15 cellular contexts compared by ENCODE assay signal in genomic region chr2:46366675-46367067, GRCh38.
"Had no signal": no experiment of that assay in that cellular context is flagged by ENCODE, and none has a peak within 500 bp of the region (broad histone marks: within the 10 kb centered on the region; RNA-seq: fewer than 3 reads in every experiment).

No MANE protein-coding gene starts in this region.

- H3K4me3 Mint-ChIP-seq: activated naive CD4-positive, alpha-beta T cell treated with anti-CD3 and anti-CD28 coated beads for 36 hours; activated T-helper 17 cell treated with anti-CD3 and anti-CD28 coated beads, Interleukin-2, amount 50 U/mL, for 72 hours; natural killer cell treated with Interleukin-12 subunit alpha and Interleukin-12 subunit beta and Interleukin-15 and Interleukin-18, amount 100 ng/mL, for 72 hours; T-cell had no signal

- H3K27ac ChIP-seq: ascending aorta, esophagus muscularis mucosa, SK-N-MC, tibial artery had no signal

- ATAC-seq: activated T-helper 17 cell treated with anti-CD3 and anti-CD28 coated beads, Interleukin-2, amount 50 U/mL, for 72 hours; natural killer cell treated with Interleukin-12 subunit alpha and Interleukin-12 subunit beta and Interleukin-15 and Interleukin-18, amount 100 ng/mL, for 72 hours; T-cell had no signal

- H3K27me3 Mint-ChIP-seq: activated T-helper 17 cell treated with anti-CD3 and anti-CD28 coated beads, Interleukin-2, amount 50 U/mL, for 72 hours; T-cell had no signal

- H3K4me3 ChIP-seq: ascending aorta, esophagus muscularis mucosa, SK-N-MC, tibial artery had no signal

- H3K27ac Mint-ChIP-seq: activated naive CD4-positive, alpha-beta T cell treated with anti-CD3 and anti-CD28 coated beads for 36 hours; activated T-helper 17 cell treated with anti-CD3 and anti-CD28 coated beads, Interleukin-2, amount 50 U/mL, for 72 hours; progenitor cell of endocrine pancreas; T-cell had no signal

- H3K9me3 ChIP-seq: ascending aorta, esophagus muscularis mucosa, tibial artery had no signal

- DNase-seq: activated CD4-positive, CD25-positive, alpha-beta regulatory T cell treated with anti-CD3 and anti-CD28 coated beads, Interleukin-2, amount 50 U/mL, for 72 hours; activated naive CD4-positive, alpha-beta T cell treated with anti-CD3 and anti-CD28 coated beads for 36 hours; occipital lobe; Right ventricle myocardium superior; stimulated activated CD4-positive, alpha-beta T cell treated with anti-CD3 and anti-CD28 coated beads, Interleukin-12 subunit alpha, Interleukin-12 subunit beta, amount 100 ng/mL, for 4 hours; stimulated activated CD4-positive, alpha-beta T cell treated with anti-CD3 and anti-CD28 coated beads, Interleukin-2, amount 100 ng/mL, for 24 hours; T-cell; T-helper 9 cell; tibial artery had no signal

- H3K9me3 Mint-ChIP-seq: activated naive CD4-positive, alpha-beta T cell treated with anti-CD3 and anti-CD28 coated beads for 36 hours; activated T-helper 17 cell treated with anti-CD3 and anti-CD28 coated beads, Interleukin-2, amount 50 U/mL, for 72 hours; natural killer cell treated with Interleukin-12 subunit alpha and Interleukin-12 subunit beta and Interleukin-15 and Interleukin-18, amount 100 ng/mL, for 72 hours; T-cell had no signal

- H3K36me3 Mint-ChIP-seq: T-cell had no signal

- H3K27me3 ChIP-seq: ascending aorta, esophagus muscularis mucosa, tibial artery had no signal
